Comparison of ENCODE assay signal across 8 cellular contexts in genomic region chr2:27071277-27071989, GRCh38. TPM values are rescaled to one million over a fixed set of nuclear protein-coding genes. Genes with fewer than 3 reads are reported as not detected.
DNase-seq lines count a peak whose midpoint lies in the region; ATAC-seq and TF ChIP-seq lines count a peak whose summit lies in the region.

TSS of gene OST4 (minus strand) at chr2:27071654.

- H3K27ac ChIP-seq in CD8-positive, alpha-beta T cell (ENCODE audit: low read depth, low read length): peak within 1 kb of the TSS; percentile 98

- H3K36me3 Mint-ChIP-seq in CD8-positive, alpha-beta T cell: peaks cover 38% of the 10 kb centered on the region
- peaks cover 13% of the 10 kb centered on the region for H3K36me3 Mint-ChIP-seq in memory B cell

- peak; percentile 74 to 93 (median 88) for DNase-seq in CD8-positive, alpha-beta T cell
- DNase-seq in HPDE6-E6E7 (ENCODE audit: extremely low spot score) (peak; percentile 93), NK-92 (lab: John Stamatoyannopoulos, UW; ENCODE audit: unreplicated experiment) (peak; percentile 38), memory B cell (ENCODE audit: low spot score in 2 of 2) (peak; percentile 87 to 89)
- peak; percentile 95 for DNase-seq in activated CD8-positive, alpha-beta memory T cell treated with anti-CD3 and anti-CD28 coated beads for 24 hours
- DNase-seq in effector CD8-positive, alpha-beta T cell (lab: John Stamatoyannopoulos, UW): peak; percentile 75
- peak; percentile 78 for DNase-seq in stimulated activated CD8-positive, alpha-beta memory T cell treated with anti-CD3 and anti-CD28 coated beads, Interleukin-12 subunit alpha, Interleukin-12 subunit beta, amount 100 ng/mL, for 24 hours (ENCODE audit: extremely low read depth)

- peak within 1 kb of the TSS; percentile 98 for H3K4me3 Mint-ChIP-seq in CD8-positive, alpha-beta T cell
- peak within 1 kb of the TSS; percentile 98 for H3K4me3 Mint-ChIP-seq in memory B cell

- no peaks in the 10 kb centered on the region for H3K9me3 ChIP-seq in CD8-positive, alpha-beta T cell (ENCODE audit: low read length)

- H3K27me3 ChIP-seq in CD8-positive, alpha-beta T cell (ENCODE audit: insufficient read depth, low read length): no peaks in the 10 kb centered on the region

- no peaks in the 10 kb centered on the region for H3K9me3 Mint-ChIP-seq in CD8-positive, alpha-beta T cell
- H3K9me3 Mint-ChIP-seq in memory B cell: no peaks in the 10 kb centered on the region

- TF ChIP-seq CTCF in CD8-positive, alpha-beta T cell (IDR thresholded peaks at IDR 0.05): no peak

- intact Hi-C loops in CD8-positive, alpha-beta T cell (cut with DNase I, micrococcal nuclease): loop anchor here (1.0 to 10.0 kb wide), 11 partner anchors 10 to 1823 kb away; partner anchors contain the start of genes CAD (in 2 of the 2), CCDC121 (in 2 of the 2), GPN1 (in 2 of the 2) and KHK (in 2 of the 2)

- peaks cover 19% of the 10 kb centered on the region for H3K36me3 ChIP-seq in CD8-positive, alpha-beta T cell (ENCODE audit: insufficient read depth, low read length)

- H3K4me3 ChIP-seq in CD8-positive, alpha-beta T cell (ENCODE audit: low read depth, low read length): peak within 1 kb of the TSS; percentile 84

- no peaks in the 10 kb centered on the region for H3K27me3 Mint-ChIP-seq in CD8-positive, alpha-beta T cell (ENCODE audit: low read depth)
- H3K27me3 Mint-ChIP-seq in memory B cell: no peaks in the 10 kb centered on the region

- H3K4me1 ChIP-seq in CD8-positive, alpha-beta T cell (ENCODE audit: insufficient read depth, low read length): peaks cover 46% of the 10 kb centered on the region

- CTCF ChIA-PET in CD8-positive, alpha-beta T cell (lab: Charles Lee): interaction anchor here (0.8 to 2.5 kb wide), 4 partner anchors 12 to 24 kb away, joined by 3 to 9 read pairs (median 5); partner anchors contain the start of gene AGBL5

- ATAC-seq in CD8-positive, alpha-beta T cell: peak; percentile 88
- ATAC-seq in GM19463 (IDR thresholded peaks at IDR 0.05; ENCODE audit: unreplicated experiment) (peak; percentile 87), memory B cell (ENCODE audit: low read depth) (peak; percentile 92)

- POLR2A ChIA-PET in CD8-positive, alpha-beta T cell (lab: Charles Lee): interaction anchor here (0.6 to 5.5 kb wide), 13 partner anchors 9 to 866 kb away, joined by 3 to 103 read pairs (median 6); partner anchors contain the start of genes ABHD1, AGBL5, KHK and TMEM214

- H3K27ac Mint-ChIP-seq in CD8-positive, alpha-beta T cell: peak within 1 kb of the TSS; percentile 98
- H3K27ac Mint-ChIP-seq in memory B cell: peak within 1 kb of the TSS; percentile 93

- peaks cover 76% of the 10 kb centered on the region for H3K4me1 Mint-ChIP-seq in CD8-positive, alpha-beta T cell (ENCODE audit: low read depth)
- peaks cover 37% of the 10 kb centered on the region for H3K4me1 Mint-ChIP-seq in memory B cell

RNA-seq across cellular contexts. Expression of gene OST4, which starts in this region (rescaled TPM):
- 100 to 1,000 TPM; 252 to 260 TPM for total RNA-seq in CD8-positive, alpha-beta T cell

Comparison
In these comparisons a context has a peak if more than half of its experiments do, and no peak if none do; other contexts are left out.
1. Peak in every context shown above with its lines: DNase-seq, ATAC-seq, H3K4me3 ChIP-seq and H3K27ac ChIP-seq.
2. DNase-seq: peak in every context shown above with its lines; median percentile 95 in activated CD8-positive, alpha-beta memory T cell treated with anti-CD3 and anti-CD28 coated beads for 24 hours; 93 in HPDE6-E6E7; 88 in CD8-positive, alpha-beta T cell; 88 in memory B cell; 78 in stimulated activated CD8-positive, alpha-beta memory T cell treated with anti-CD3 and anti-CD28 coated beads, Interleukin-12 subunit alpha, Interleukin-12 subunit beta, amount 100 ng/mL, for 24 hours; 75 in effector CD8-positive, alpha-beta T cell; 38 in NK-92.